ENCODE assay signal across 20 cellular contexts in the genomic region with DNA sequence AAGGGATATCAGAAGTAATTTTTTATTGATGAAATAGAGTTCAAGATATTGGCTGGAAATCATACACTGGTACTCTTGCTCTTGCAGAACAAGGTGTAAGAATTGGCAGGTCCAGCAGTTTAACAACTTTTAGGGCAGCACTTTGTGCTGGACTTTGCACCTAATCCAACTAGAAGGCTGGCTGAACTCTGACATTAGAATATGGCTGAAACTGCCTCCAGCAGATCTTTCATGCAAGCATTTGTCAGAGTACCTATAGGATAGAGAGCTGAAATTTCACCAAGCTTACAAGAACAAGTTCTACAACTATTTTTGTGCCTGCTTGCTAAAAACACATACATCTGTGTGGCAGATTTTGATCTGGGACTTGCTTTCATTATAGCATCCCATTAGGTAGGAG. TPM values are rescaled to one million over a fixed set of nuclear protein-coding genes. Genes with fewer than 3 reads are reported as not detected.
"Had no signal": no experiment of that assay in that cellular context is flagged by ENCODE, and none has a peak within 500 bp of the region (broad histone marks: within the 10 kb centered on the region; RNA-seq: fewer than 3 reads in every experiment).

No MANE protein-coding gene starts in this region.

- H3K27ac ChIP-seq: epithelial cell of prostate, lower lobe of right lung, psoas muscle, upper lobe of left lung, uterus had no signal

- H3K9me3 ChIP-seq: lower lobe of right lung, psoas muscle, upper lobe of left lung, uterus had no signal

- H3K4me3 ChIP-seq: lower lobe of right lung, psoas muscle, upper lobe of left lung, uterus had no signal

- H3K27me3 Mint-ChIP-seq: central memory CD8-positive, alpha-beta T cell; effector memory CD8-positive, alpha-beta T cell; naive thymus-derived CD4-positive, alpha-beta T cell; stimulated activated naive B cell treated with anti-CD40 and anti-IgM and Interleukin-4, amounts not matched to agents 10 μg/mL and 1 μg/mL and 100 μg/mL, for 72 hours; stimulated activated naive CD8-positive, alpha-beta T cell treated with anti-CD3 and anti-CD28 coated beads, Interleukin-15, amount 100 ng/mL, for 72 hours had no signal

- H3K27ac Mint-ChIP-seq: effector memory CD8-positive, alpha-beta T cell; naive thymus-derived CD4-positive, alpha-beta T cell; nephron progenitor cell; stimulated activated naive B cell treated with anti-CD40 and anti-IgM and Interleukin-4, amounts not matched to agents 10 μg/mL and 1 μg/mL and 100 μg/mL, for 72 hours; stimulated activated naive CD8-positive, alpha-beta T cell treated with anti-CD3 and anti-CD28 coated beads, Interleukin-15, amount 100 ng/mL, for 72 hours had no signal

- H3K27me3 ChIP-seq: upper lobe of left lung, uterus had no signal

- H3K9me3 Mint-ChIP-seq: central memory CD8-positive, alpha-beta T cell; effector memory CD8-positive, alpha-beta T cell; naive thymus-derived CD4-positive, alpha-beta T cell; nephron progenitor cell; stimulated activated naive B cell treated with anti-CD40 and anti-IgM and Interleukin-4, amounts not matched to agents 10 μg/mL and 1 μg/mL and 100 μg/mL, for 72 hours; stimulated activated naive CD8-positive, alpha-beta T cell treated with anti-CD3 and anti-CD28 coated beads, Interleukin-15, amount 100 ng/mL, for 72 hours had no signal

- H3K4me1 Mint-ChIP-seq: central memory CD8-positive, alpha-beta T cell; nephron progenitor cell; stimulated activated naive B cell treated with anti-CD40 and anti-IgM and Interleukin-4, amounts not matched to agents 10 μg/mL and 1 μg/mL and 100 μg/mL, for 72 hours; stimulated activated naive CD8-positive, alpha-beta T cell treated with anti-CD3 and anti-CD28 coated beads, Interleukin-15, amount 100 ng/mL, for 72 hours had no signal

- H3K4me1 ChIP-seq: psoas muscle, upper lobe of left lung, uterus had no signal

- H3K4me3 Mint-ChIP-seq: central memory CD8-positive, alpha-beta T cell; effector memory CD8-positive, alpha-beta T cell; naive thymus-derived CD4-positive, alpha-beta T cell; nephron progenitor cell; stimulated activated naive B cell treated with anti-CD40 and anti-IgM and Interleukin-4, amounts not matched to agents 10 μg/mL and 1 μg/mL and 100 μg/mL, for 72 hours; stimulated activated naive CD8-positive, alpha-beta T cell treated with anti-CD3 and anti-CD28 coated beads, Interleukin-15, amount 100 ng/mL, for 72 hours had no signal

- H3K36me3 ChIP-seq: uterus had no signal

- ATAC-seq: effector memory CD8-positive, alpha-beta T cell; lower lobe of right lung; naive thymus-derived CD4-positive, alpha-beta T cell; psoas muscle; sciatic nerve; stimulated activated naive B cell treated with anti-CD40 and anti-IgM and Interleukin-4, amounts not matched to agents 10 μg/mL and 1 μg/mL and 100 μg/mL, for 72 hours; stimulated activated naive CD8-positive, alpha-beta T cell treated with anti-CD3 and anti-CD28 coated beads, Interleukin-15, amount 100 ng/mL, for 72 hours had no signal

- DNase-seq: effector memory CD8-positive, alpha-beta T cell; foreskin melanocyte; head of caudate nucleus; hippocampal formation; lower lobe of right lung; mesenchymal stem cell; naive thymus-derived CD4-positive, alpha-beta T cell; nephron progenitor cell; psoas muscle; retina; stimulated activated CD4-positive, alpha-beta T cell treated with anti-CD3 and anti-CD28 coated beads, Interleukin-2, amount 100 ng/mL, for 24 hours; stimulated activated CD4-positive, alpha-beta T cell treated with anti-CD3 and anti-CD28 coated beads, Interleukin-4, amount 100 ng/mL, for 4 hours; stimulated activated naive B cell treated with anti-CD40 and anti-IgM and Interleukin-4, amounts not matched to agents 10 μg/mL and 1 μg/mL and 100 μg/mL, for 72 hours; stimulated activated naive CD8-positive, alpha-beta T cell treated with anti-CD3 and anti-CD28 coated beads, Interleukin-15, amount 100 ng/mL, for 72 hours; upper lobe of left lung; uterus had no signal

RNA-seq across cellular contexts. Expression of a gene that starts 38.7 kb away (rescaled TPM):
- total RNA-seq: naive thymus-derived CD4-positive, alpha-beta T cell; skeletal muscle tissue had no signal
- polyA plus RNA-seq: naive thymus-derived CD4-positive, alpha-beta T cell had no signal

RNA-seq across cellular contexts. Expression of a gene that starts 56.3 kb away (rescaled TPM):
- total RNA-seq: naive thymus-derived CD4-positive, alpha-beta T cell; skeletal muscle tissue had no signal
- polyA plus RNA-seq: naive thymus-derived CD4-positive, alpha-beta T cell had no signal
